21 cellular contexts compared by ENCODE assay signal in genomic region chr10:17183110-17183509, GRCh38. TPM values are rescaled to one million over a fixed set of nuclear protein-coding genes. Genes with fewer than 3 reads are reported as not detected.
DNase-seq lines count a peak whose midpoint lies in the region; ATAC-seq and TF ChIP-seq lines count a peak whose summit lies in the region.
"Had no signal": no experiment of that assay in that cellular context is flagged by ENCODE, and none has a peak within 500 bp of the region (broad histone marks: within the 10 kb centered on the region; RNA-seq: fewer than 3 reads in every experiment).

No MANE protein-coding gene starts in this region.

- no peak overlapping the region for H3K9ac ChIP-seq in MM.1S (ENCODE audit: low read length)

- peak; percentile 33 for DNase-seq in ELR (ENCODE audit: low read depth)
- no peak for DNase-seq in MM.1S
- DNase-seq in epithelial cell of esophagus (ENCODE audit: low read depth): no peak
- no peak for DNase-seq in thoracic aorta (ENCODE audit: low spot score)
- no peak for DNase-seq in hypothalamus (lab: John Stamatoyannopoulos, UW)
- DNase-seq: activated CD4-positive, alpha-beta memory T cell treated with anti-CD3 and anti-CD28 coated beads for 36 hours; activated T-cell treated with anti-CD3 and anti-CD28 coated beads, Interleukin-2, amount 50 U/mL, for 72 hours; body of pancreas; DMS53; dorsolateral prefrontal cortex; esophagus squamous epithelium; islet precursor cell; NCI-H1930; ovary; stimulated activated CD4-positive, alpha-beta T cell treated with anti-CD3 and anti-CD28 coated beads, Interleukin-2, amount 100 ng/mL, for 48 hours had no signal

- H3K27me3 ChIP-seq in MM.1S (replicated peaks; ENCODE audit: insufficient read depth, low read length) (no peaks in the 10 kb centered on the region), thoracic aorta (replicated peaks; ENCODE audit: insufficient read depth) (no peaks in the 10 kb centered on the region)
- H3K27me3 ChIP-seq: body of pancreas, dorsolateral prefrontal cortex, esophagus squamous epithelium, ovary had no signal

- H3K36me3 ChIP-seq in MM.1S (replicated peaks; ENCODE audit: insufficient read depth, low read length) (no peaks in the 10 kb centered on the region), thoracic aorta (no peaks in the 10 kb centered on the region)
- H3K36me3 ChIP-seq: esophagus squamous epithelium, ovary had no signal

- H3K9me2 ChIP-seq in MM.1S (replicated peaks; ENCODE audit: insufficient read depth, low read length): no peaks in the 10 kb centered on the region

- H3K4me1 ChIP-seq in MM.1S (ENCODE audit: low read length) (no peaks in the 10 kb centered on the region), thoracic aorta (ENCODE audit: control insufficient read depth in 1 of 2, low read depth in 2 of 2) (peaks cover 7 to 18% of the 10 kb centered on the region in 2 donors)
- H3K4me1 ChIP-seq: body of pancreas, esophagus squamous epithelium had no signal

- no peaks in the 10 kb centered on the region for H3K9me3 ChIP-seq in MM.1S (replicated peaks; ENCODE audit: insufficient read depth, low read length)
- no peaks in the 10 kb centered on the region for H3K9me3 ChIP-seq in thoracic aorta
- H3K9me3 ChIP-seq: body of pancreas, esophagus squamous epithelium, ovary had no signal

- TF ChIP-seq CTCF in MM.1S (IDR thresholded peaks at IDR 0.05; ENCODE audit: low read length) (0 out of 2 replicates have a peak, but pooled peaks have one; percentile 9), epithelial cell of esophagus (IDR thresholded peaks at IDR 0.05; ENCODE audit: insufficient read depth, low read depth, low read length, missing control alignments) (peak; percentile 18), thoracic aorta (IDR thresholded peaks at IDR 0.05) (peak; percentile 23)

- H3K4me2 ChIP-seq in MM.1S (ENCODE audit: low read depth, low read length): no peak overlapping the region

- no peak for ATAC-seq in thoracic aorta (ENCODE audit: insufficient number of reproducible peaks, low FRiP score, low read depth)
- no peak for ATAC-seq in GM21717 (IDR thresholded peaks at IDR 0.05; ENCODE audit: unreplicated experiment)
- ATAC-seq in HG03457 (IDR thresholded peaks at IDR 0.05; ENCODE audit: unreplicated experiment): no peak
- ATAC-seq: activated naive CD4-positive, alpha-beta T cell treated with anti-CD3 and anti-CD28 coated beads, Interleukin-2, amount 50 U/mL, for 72 hours; activated T-cell treated with anti-CD3 and anti-CD28 coated beads, Interleukin-2, amount 50 U/mL, for 72 hours; body of pancreas; Right ventricle myocardium inferior had no signal

- H3K27ac ChIP-seq in MM.1S (ENCODE audit: low read length): no peak overlapping the region
- no peak overlapping the region for H3K27ac ChIP-seq in thoracic aorta
- H3K27ac ChIP-seq: body of pancreas, dorsolateral prefrontal cortex, esophagus squamous epithelium, ovary, VCaP had no signal

- H3K79me2 ChIP-seq in MM.1S (ENCODE audit: low read length): no peaks in the 10 kb centered on the region

- no peak overlapping the region for H2AFZ ChIP-seq in MM.1S (ENCODE audit: low read length)

- H3K4me3 ChIP-seq in MM.1S (ENCODE audit: low read length): no peak overlapping the region
- no peak overlapping the region for H3K4me3 ChIP-seq in epithelial cell of esophagus (ENCODE audit: low read length)
- no peak overlapping the region for H3K4me3 ChIP-seq in thoracic aorta
- H3K4me3 ChIP-seq: body of pancreas, dorsolateral prefrontal cortex, esophagus squamous epithelium, lung, ovary had no signal

- no peaks in the 10 kb centered on the region for H3F3A ChIP-seq in MM.1S (ENCODE audit: insufficient read depth, low read length)

- H4K20me1 ChIP-seq in MM.1S (ENCODE audit: insufficient read depth, low read length): no peaks in the 10 kb centered on the region

RNA-seq across cellular contexts. Expression of gene TRDMT1, which starts 18.4 kb away (rescaled TPM):
- 10 to 100 TPM; 12.3 to 21.0 TPM for total RNA-seq in thoracic aorta

RNA-seq across cellular contexts. Expression of gene VIM, which starts 44.9 kb away (rescaled TPM):
- 1,000 to 10,000 TPM; 5,884 to 8,033 TPM for total RNA-seq in thoracic aorta

RNA-seq across cellular contexts. Expression of gene CUBN, which starts 53.5 kb away (rescaled TPM):
- 1 to 10 TPM; 4.1 to 4.6 TPM for total RNA-seq in thoracic aorta
